In the genomic region with DNA sequence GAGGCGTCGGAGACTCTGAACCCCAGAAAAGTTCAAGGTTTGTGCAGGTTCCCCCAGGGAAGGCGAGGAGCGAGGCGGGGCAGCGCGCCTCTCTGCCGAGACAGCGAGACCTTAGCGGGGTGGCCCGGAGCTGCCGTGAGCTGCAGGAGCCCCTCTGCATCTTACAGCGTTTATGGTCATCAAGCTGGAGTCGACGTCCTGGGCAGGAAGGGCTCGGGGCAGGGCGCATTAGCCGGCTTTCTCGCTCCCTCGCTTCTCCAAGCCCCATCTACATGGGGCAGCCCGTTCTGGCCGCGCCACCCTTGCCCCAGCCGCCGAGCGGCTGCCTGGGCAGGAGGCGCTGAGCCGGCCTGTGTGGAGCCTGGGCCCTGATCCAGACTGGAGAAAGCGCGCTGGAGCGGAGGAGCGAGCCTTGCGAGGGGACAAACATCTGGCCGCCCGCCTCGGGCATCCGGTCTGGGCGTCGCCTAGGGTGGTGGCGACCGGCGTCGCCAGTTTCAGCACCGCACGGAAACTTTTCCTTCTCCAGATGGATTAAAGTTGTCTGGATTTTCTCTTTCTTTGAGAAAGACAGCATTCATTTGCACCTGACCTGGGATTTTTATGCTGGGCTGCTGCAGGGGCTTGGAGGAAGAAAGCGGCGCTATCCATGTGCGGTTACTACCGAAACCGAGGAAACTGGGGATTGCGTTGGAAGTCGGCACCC, we compare ENCODE assay signal across 9 cellular contexts. TPM values are rescaled to one million over a fixed set of nuclear protein-coding genes. Genes with fewer than 3 reads are reported as not detected.
DNase-seq lines count a peak whose midpoint lies in the region; ATAC-seq, FAIRE-seq and TF ChIP-seq lines count a peak whose summit lies in the region.
"Had no signal": no experiment of that assay in that cellular context is flagged by ENCODE, and none has a peak within 500 bp of the region (broad histone marks: within the 10 kb centered on the region; RNA-seq: fewer than 3 reads in every experiment).

No MANE protein-coding gene starts in this region.

- H3K27me3 ChIP-seq in GM23338 (ENCODE audit: insufficient read depth): peaks cover 100% of the 10 kb centered on the region
- peaks cover 44% of the 10 kb centered on the region for H3K27me3 ChIP-seq in rectal smooth muscle tissue (ENCODE audit: control insufficient read depth, insufficient read depth, low read length)

- FAIRE-seq in D721Med (lab: Jason Lieb, UNC): no peak
- FAIRE-seq: K562 had no signal

- H3K27me3 Mint-ChIP-seq in GM23338 (ENCODE audit: insufficient read depth, low read depth, poor library complexity): peaks cover 90% of the 10 kb centered on the region
- H3K27me3 Mint-ChIP-seq in T-cell: peaks cover 69 to 78% of the 10 kb centered on the region in 2 donors

- H3K27ac Mint-ChIP-seq in GM23338 (no peak overlapping the region), T-cell (peak overlapping the region in 1 of 2 donors; percentile 8)

- ATAC-seq in GM23338 (peak; percentile 9), T-cell (replicated peaks in 1 of 4) (peak in 1 of 4 experiments; percentile 21), Right ventricle myocardium superior (ENCODE audit: poor library complexity) (peak; percentile 70), GM21737 (IDR thresholded peaks at IDR 0.05; ENCODE audit: unreplicated experiment) (no peak), HG03460 (IDR thresholded peaks at IDR 0.05; ENCODE audit: unreplicated experiment) (no peak)

- peaks cover 18% of the 10 kb centered on the region for H4K20me1 ChIP-seq in GM23338 (replicated peaks; ENCODE audit: insufficient read depth)

- no peaks in the 10 kb centered on the region for H3K9me2 ChIP-seq in GM23338 (ENCODE audit: insufficient read depth)

- DNase-seq in GM23338 (ENCODE audit: low spot score) (peak; percentile 72), T-cell (peak in 1 of 34 experiments; percentile 10), Right ventricle myocardium superior (peak; percentile 63), HK-2 (ENCODE audit: unreplicated experiment) (no peak), D721Med (ENCODE audit: insufficient read length, low spot score) (no peak)

- H3K9ac ChIP-seq in rectal smooth muscle tissue (ENCODE audit: low read length): no peak overlapping the region

- no peak overlapping the region for H3K27ac ChIP-seq in GM23338 (ENCODE audit: low read depth)
- no peak overlapping the region for H3K27ac ChIP-seq in rectal smooth muscle tissue (ENCODE audit: low read depth, low read length)

- CTCF ChIA-PET in T-cell (lab: Charles Lee): no interaction called here

- H3K4me3 ChIP-seq in GM23338: peak overlapping the region; percentile 66
- H3K4me3 ChIP-seq in rectal smooth muscle tissue (ENCODE audit: low read length): peak overlapping the region; percentile 45
- H3K4me3 ChIP-seq: K562 had no signal

- peaks cover 34% of the 10 kb centered on the region for H3K4me1 ChIP-seq in GM23338 (ENCODE audit: insufficient read depth)
- peaks cover 12% of the 10 kb centered on the region for H3K4me1 ChIP-seq in rectal smooth muscle tissue (ENCODE audit: control insufficient read depth, insufficient read depth, low read length)

- peak overlapping the region; percentile 95 for H2AFZ ChIP-seq in GM23338

- peak overlapping the region; percentile 89 for H3K4me2 ChIP-seq in GM23338

- no peak for TF ChIP-seq CTCF in GM23338 (conservative IDR thresholded peaks at IDR 0.05; ENCODE audit: low read depth in 2 of 2)
- TF ChIP-seq CTCF in D721Med (IDR thresholded peaks at IDR 0.05; ENCODE audit: insufficient read depth, missing control alignments): no peak

- H3K4me1 Mint-ChIP-seq in GM23338 (peaks cover 34% of the 10 kb centered on the region), T-cell (peaks cover 10 to 19% (median 14%) of the 10 kb centered on the region in 3 donors)

- H3K4me3 Mint-ChIP-seq in GM23338 (peak overlapping the region; percentile 72), T-cell (peak overlapping the region; percentile 49 to 87 (median 57))

- H3K36me3 ChIP-seq in GM23338 (ENCODE audit: insufficient read depth): no peaks in the 10 kb centered on the region
- H3K36me3 ChIP-seq in rectal smooth muscle tissue (ENCODE audit: control insufficient read depth, insufficient read depth, low read length): no peaks in the 10 kb centered on the region

- H3K9me3 Mint-ChIP-seq in GM23338 (no peaks in the 10 kb centered on the region), T-cell (peaks cover 0 to under 1% (median 0%) of the 10 kb centered on the region in 3 donors)

- no peaks in the 10 kb centered on the region for H3K36me3 Mint-ChIP-seq in GM23338 (ENCODE audit: low read depth)
- no peaks in the 10 kb centered on the region for H3K36me3 Mint-ChIP-seq in T-cell

- POLR2A ChIA-PET in T-cell (lab: Charles Lee): no interaction called here

- H3K79me2 ChIP-seq in GM23338 (replicated peaks; ENCODE audit: insufficient read depth): no peaks in the 10 kb centered on the region

- intact Hi-C loops in Right ventricle myocardium superior (cut with DNase I): loop anchor here (10.0 kb wide), 1 partner anchor 55 kb away; no protein-coding TSS in a partner anchor

- H3F3A ChIP-seq in GM23338 (replicated peaks; ENCODE audit: low read depth): 0 out of 2 replicates have a peak, but pooled peaks cover 5% of the 10 kb centered on the region

TF ChIP-seq in GM23338, 12 proteins besides CTCF, POLR2A, EP300 and RAD21:
- TF ChIP-seq EZH2 (IDR thresholded peaks at IDR 0.05; ENCODE audit: low read depth, unreplicated experiment): peak; percentile 96
- TF ChIP-seq POLR2AphosphoS5 (IDR thresholded peaks at IDR 0.05; ENCODE audit: low read depth): no peak
- TF ChIP-seq NANOG (IDR thresholded peaks at IDR 0.05; ENCODE audit: borderline replicate concordance): no peak
TF ChIP-seq in GM23338: peak in this region for 1.

RNA-seq across cellular contexts. Expression of a gene that starts 0.8 kb away (rescaled TPM):
- total RNA-seq in GM23338 (2014; rRNA removed; shearing (Covaris generic)): 0.45 and 0.47 TPM in 2 replicates
- polyA plus RNA-seq in GM23338 (2016; fragmentation: Nextera tagmentation; extraction: Ambion mirVana): 0.03 and 0.16 TPM in 2 replicates
- total RNA-seq in T-cell (under 1 TPM in 4 of 5 donors, not detected in 1; 0.09 to 0.47 (median 0.32) TPM), Right ventricle myocardium superior (not detected)
- total RNA-seq: K562 had no signal
- polyA plus RNA-seq: K562 had no signal

Comparison
In these comparisons a context has a peak if more than half of its experiments do, and no peak if none do; other contexts are left out.
1. ATAC-seq: peak in GM23338 (single experiment) and Right ventricle myocardium superior (single experiment); none in GM21737 (single experiment) and HG03460 (single experiment).
2. DNase-seq: peak in GM23338 (single experiment) and Right ventricle myocardium superior (single experiment); none in HK-2 (single experiment) and D721Med (single experiment).